ENCODE assay signal across 1 cellular context in the genomic region with DNA sequence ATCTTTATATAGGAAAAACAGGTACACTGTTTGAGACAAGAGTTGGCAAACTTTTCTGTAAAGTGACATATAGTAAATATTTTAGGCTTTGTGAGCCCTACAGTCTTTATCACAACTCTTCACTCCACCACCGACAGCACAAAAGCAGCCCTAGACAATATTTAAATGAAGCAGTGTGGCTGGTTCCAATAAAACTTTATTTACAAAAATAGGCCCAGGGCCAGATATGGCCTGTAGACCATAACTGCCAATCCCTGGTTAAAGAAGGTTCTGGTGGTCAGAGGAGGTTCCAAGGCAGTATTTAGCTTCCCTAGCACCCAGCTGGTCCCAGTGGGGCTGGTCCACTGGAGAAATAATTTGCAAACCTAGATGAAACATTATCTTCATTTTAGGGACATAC.
TF ChIP-seq lines count a peak whose summit lies in the region.

No MANE protein-coding gene starts in this region.

TF ChIP-seq in HepG2, 621 proteins besides CTCF, POLR2A, EP300 and RAD21:
- TF ChIP-seq FOXO1 (CRISPR knock-in tag; IDR thresholded peaks at IDR 0.05) (no peak), ATM (IDR thresholded peaks at IDR 0.05; ENCODE audit: borderline replicate concordance) (no peak), SP140L (CRISPR knock-in tag; IDR thresholded peaks at IDR 0.05; ENCODE audit: borderline replicate concordance) (no peak)
- TF ChIP-seq, protein P1, sequence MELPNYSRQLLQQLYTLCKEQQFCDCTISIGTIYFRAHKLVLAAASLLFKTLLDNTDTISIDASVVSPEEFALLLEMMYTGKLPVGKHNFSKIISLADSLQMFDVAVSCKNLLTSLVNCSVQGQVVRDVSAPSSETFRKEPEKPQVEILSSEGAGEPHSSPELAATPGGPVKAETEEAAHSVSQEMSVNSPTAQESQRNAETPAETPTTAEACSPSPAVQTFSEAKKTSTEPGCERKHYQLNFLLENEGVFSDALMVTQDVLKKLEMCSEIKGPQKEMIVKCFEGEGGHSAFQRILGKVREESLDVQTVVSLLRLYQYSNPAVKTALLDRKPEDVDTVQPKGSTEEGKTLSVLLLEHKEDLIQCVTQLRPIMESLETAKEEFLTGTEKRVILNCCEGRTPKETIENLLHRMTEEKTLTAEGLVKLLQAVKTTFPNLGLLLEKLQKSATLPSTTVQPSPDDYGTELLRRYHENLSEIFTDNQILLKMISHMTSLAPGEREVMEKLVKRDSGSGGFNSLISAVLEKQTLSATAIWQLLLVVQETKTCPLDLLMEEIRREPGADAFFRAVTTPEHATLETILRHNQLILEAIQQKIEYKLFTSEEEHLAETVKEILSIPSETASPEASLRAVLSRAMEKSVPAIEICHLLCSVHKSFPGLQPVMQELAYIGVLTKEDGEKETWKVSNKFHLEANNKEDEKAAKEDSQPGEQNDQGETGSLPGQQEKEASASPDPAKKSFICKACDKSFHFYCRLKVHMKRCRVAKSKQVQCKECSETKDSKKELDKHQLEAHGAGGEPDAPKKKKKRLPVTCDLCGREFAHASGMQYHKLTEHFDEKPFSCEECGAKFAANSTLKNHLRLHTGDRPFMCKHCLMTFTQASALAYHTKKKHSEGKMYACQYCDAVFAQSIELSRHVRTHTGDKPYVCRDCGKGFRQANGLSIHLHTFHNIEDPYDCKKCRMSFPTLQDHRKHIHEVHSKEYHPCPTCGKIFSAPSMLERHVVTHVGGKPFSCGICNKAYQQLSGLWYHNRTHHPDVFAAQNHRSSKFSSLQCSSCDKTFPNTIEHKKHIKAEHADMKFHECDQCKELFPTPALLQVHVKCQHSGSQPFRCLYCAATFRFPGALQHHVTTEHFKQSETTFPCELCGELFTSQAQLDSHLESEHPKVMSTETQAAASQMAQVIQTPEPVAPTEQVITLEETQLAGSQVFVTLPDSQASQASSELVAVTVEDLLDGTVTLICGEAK (IDR thresholded peaks at IDR 0.05), result peak; percentile 41
- TF ChIP-seq, protein P1 (CRISPR knock-in tag; IDR thresholded peaks at IDR 0.05), result peak; percentile 94
